In the genomic region with DNA sequence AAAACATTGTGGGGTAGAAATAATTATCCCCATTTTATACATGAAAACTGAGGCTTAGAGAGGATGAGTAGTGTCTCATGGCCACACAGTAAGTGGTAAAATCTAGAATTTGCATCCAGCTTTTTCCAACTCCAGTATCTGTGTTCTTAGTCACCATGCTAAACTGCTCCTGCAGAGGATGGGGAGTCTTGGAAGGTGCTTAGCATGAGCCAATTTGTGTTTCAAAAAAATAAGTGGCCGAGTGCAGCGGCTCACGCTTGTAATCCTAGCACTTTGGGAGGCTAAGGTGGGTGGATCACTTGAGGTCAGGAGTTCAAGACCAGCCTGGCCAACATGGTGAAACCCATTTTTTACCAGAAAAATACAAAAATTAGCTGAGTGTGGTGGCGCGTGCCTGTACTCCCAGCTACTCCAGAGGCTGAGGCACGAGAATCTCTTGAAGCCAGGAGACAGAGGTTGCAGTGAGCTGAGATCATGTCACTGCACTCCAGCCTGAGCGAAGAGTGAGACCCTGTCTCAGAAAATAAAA, we compare ENCODE assay signal across 27 cellular contexts. TPM values are rescaled to one million over a fixed set of nuclear protein-coding genes. Genes with fewer than 3 reads are reported as not detected.
"Had no signal": no experiment of that assay in that cellular context is flagged by ENCODE, and none has a peak within 500 bp of the region (broad histone marks: within the 10 kb centered on the region; RNA-seq: fewer than 3 reads in every experiment).

No MANE protein-coding gene starts in this region.

- H3K9me3 ChIP-seq: body of pancreas, lower lobe of right lung, sigmoid colon, testis, uterus had no signal

- ATAC-seq: activated CD4-positive, alpha-beta T cell treated with anti-CD3 and anti-CD28 coated beads for 36 hours; activated T-cell treated with anti-CD3 and anti-CD28 coated beads, Interleukin-2, amount 50 U/mL, for 72 hours; body of pancreas; foreskin keratinocyte; lower lobe of right lung; stimulated activated naive B cell treated with anti-CD40 and anti-IgM and Interleukin-4, amounts not matched to agents 10 μg/mL and 1 μg/mL and 100 μg/mL, for 72 hours; WTC11 had no signal

- H3K36me3 Mint-ChIP-seq: naive B cell, neural progenitor cell, WTC11 had no signal

- DNase-seq: activated CD4-positive, alpha-beta T cell treated with anti-CD3 and anti-CD28 coated beads for 36 hours; activated CD4-positive, alpha-beta T cell treated with anti-CD3 and anti-CD28 coated beads, Interleukin-2, amount 50 U/mL, for 4 hours; activated CD8-positive, alpha-beta memory T cell treated with anti-CD3 and anti-CD28 coated beads for 24 hours; activated CD8-positive, alpha-beta memory T cell treated with anti-CD3 and anti-CD28 coated beads, Interleukin-2, amount 50 U/mL, for 48 hours; activated effector memory CD4-positive, alpha-beta T cell treated with anti-CD3 and anti-CD28 coated beads, Interleukin-2, amount 50 U/mL, for 16 hours; activated naive CD4-positive, alpha-beta T cell treated with anti-CD3 and anti-CD28 coated beads, Interleukin-2, amount 10 ng/mL, durations not matched to agents 7 days and 5 days; activated T-cell treated with anti-CD3 and anti-CD28 coated beads, Interleukin-2, amount 50 U/mL, for 72 hours; anterior cingulate cortex; body of pancreas; effector CD8-positive, alpha-beta T cell; foreskin keratinocyte; kidney; lower lobe of right lung; mesendoderm; naive B cell; posterior cingulate gyrus; sigmoid colon; stimulated activated CD4-positive, alpha-beta T cell treated with anti-CD3 and anti-CD28 coated beads, Interleukin-15, amount 100 ng/mL, for 24 hours; stimulated activated naive B cell treated with anti-CD40 and anti-IgM and Interleukin-4, amounts not matched to agents 10 μg/mL and 1 μg/mL and 100 μg/mL, for 72 hours; T-helper 9 cell; testis; trophoblast cell; uterus had no signal

- H2AFZ ChIP-seq: neural progenitor cell had no signal

- H3K4me3 ChIP-seq: body of pancreas, lower lobe of right lung, neural progenitor cell, sigmoid colon, smooth muscle cell, testis, uterus had no signal

- H3K9ac ChIP-seq: neural progenitor cell had no signal

- FAIRE-seq: kidney had no signal

- H3K9me3 Mint-ChIP-seq: activated naive CD4-positive, alpha-beta T cell treated with anti-CD3 and anti-CD28 coated beads, Interleukin-2, amount 10 ng/mL, durations not matched to agents 7 days and 5 days; activated T-cell treated with anti-CD3 and anti-CD28 coated beads, Interleukin-2, amount 50 U/mL, for 72 hours; dendritic cell treated with granulocyte-macrophage colony-stimulating factor and Interleukin-4, amounts not matched to agents 40 ng/mL and 50 ng/mL, for 4 days; naive B cell; neural progenitor cell; WTC11 had no signal

- H3K4me2 ChIP-seq: neural progenitor cell, smooth muscle cell had no signal

- H3K27ac ChIP-seq: body of pancreas, foreskin keratinocyte, lower lobe of right lung, neural progenitor cell, sigmoid colon, uterus had no signal

- H3K4me3 Mint-ChIP-seq: dendritic cell treated with granulocyte-macrophage colony-stimulating factor and Interleukin-4, amounts not matched to agents 40 ng/mL and 50 ng/mL, for 4 days had no signal

- H3K27me3 Mint-ChIP-seq: activated CD4-positive, alpha-beta T cell treated with anti-CD3 and anti-CD28 coated beads for 36 hours; activated naive CD4-positive, alpha-beta T cell treated with anti-CD3 and anti-CD28 coated beads, Interleukin-2, amount 10 ng/mL, durations not matched to agents 7 days and 5 days; dendritic cell treated with granulocyte-macrophage colony-stimulating factor and Interleukin-4, amounts not matched to agents 40 ng/mL and 50 ng/mL, for 4 days; naive B cell; stimulated activated naive B cell treated with anti-CD40 and anti-IgM and Interleukin-4, amounts not matched to agents 10 μg/mL and 1 μg/mL and 100 μg/mL, for 72 hours had no signal

- H3K27ac Mint-ChIP-seq: dendritic cell treated with granulocyte-macrophage colony-stimulating factor and Interleukin-4, amounts not matched to agents 40 ng/mL and 50 ng/mL, for 4 days; stimulated activated naive B cell treated with anti-CD40 and anti-IgM and Interleukin-4, amounts not matched to agents 10 μg/mL and 1 μg/mL and 100 μg/mL, for 72 hours; WTC11 had no signal

- H3K36me3 ChIP-seq: neural progenitor cell, sigmoid colon, uterus had no signal

- H3K27me3 ChIP-seq: body of pancreas, foreskin keratinocyte, neural progenitor cell, sigmoid colon, testis, uterus had no signal

RNA-seq across cellular contexts. Expression of gene CPNE5, which starts 48.9 kb away (rescaled TPM):
- total RNA-seq: foreskin keratinocyte, smooth muscle cell had no signal
